ENCODE assay signal across 2 cellular contexts in genomic region chr15:62107561-62108110, GRCh38.
TF ChIP-seq lines count a peak whose summit lies in the region.

No MANE protein-coding gene starts in this region.

TF ChIP-seq in HepG2, 621 proteins besides CTCF, POLR2A, EP300 and RAD21:
- TF ChIP-seq ZMYM3 (CRISPR knock-in tag; IDR thresholded peaks at IDR 0.05) (no peak), ZNF644 (CRISPR knock-in tag; IDR thresholded peaks at IDR 0.05; ENCODE audit: low read depth) (no peak), HNF1A (IDR thresholded peaks at IDR 0.05; ENCODE audit: low read depth) (peak; percentile 43; the same call in 1 of the 2 replicates), HNF1A (CRISPR knock-in tag; IDR thresholded peaks at IDR 0.05; ENCODE audit: borderline replicate concordance) (no peak), ZMYM2 (CRISPR knock-in tag; IDR thresholded peaks at IDR 0.05) (no peak), SALL1 (CRISPR knock-in tag; IDR thresholded peaks at IDR 0.05) (no peak)
- TF ChIP-seq, protein P1, sequence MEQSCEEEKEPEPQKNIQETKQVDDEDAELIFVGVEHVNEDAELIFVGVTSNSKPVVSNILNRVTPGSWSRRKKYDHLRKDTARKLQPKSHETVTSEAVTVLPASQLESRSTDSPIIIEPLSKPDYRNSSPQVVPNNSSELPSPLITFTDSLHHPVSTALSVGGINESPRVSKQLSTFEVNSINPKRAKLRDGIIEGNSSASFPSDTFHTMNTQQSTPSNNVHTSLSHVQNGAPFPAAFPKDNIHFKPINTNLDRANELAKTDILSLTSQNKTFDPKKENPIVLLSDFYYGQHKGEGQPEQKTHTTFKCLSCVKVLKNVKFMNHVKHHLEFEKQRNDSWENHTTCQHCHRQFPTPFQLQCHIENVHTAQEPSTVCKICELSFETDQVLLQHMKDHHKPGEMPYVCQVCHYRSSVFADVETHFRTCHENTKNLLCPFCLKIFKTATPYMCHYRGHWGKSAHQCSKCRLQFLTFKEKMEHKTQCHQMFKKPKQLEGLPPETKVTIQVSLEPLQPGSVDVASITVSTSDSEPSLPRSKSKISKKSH (CRISPR knock-in tag; IDR thresholded peaks at IDR 0.05; ENCODE audit: borderline replicate concordance): no peak

TF ChIP-seq in WTC11, 78 proteins besides CTCF, POLR2A, EP300 and RAD21:
- TF ChIP-seq NR2C2 (CRISPR knock-in tag; IDR thresholded peaks at IDR 0.05) (no peak), TP53 (CRISPR knock-in tag; IDR thresholded peaks at IDR 0.05) (no peak), E2F4 (CRISPR knock-in tag; IDR thresholded peaks at IDR 0.05; ENCODE audit: borderline replicate concordance, low read depth) (no peak), OVOL2 (CRISPR knock-in tag; IDR thresholded peaks at IDR 0.05; ENCODE audit: borderline replicate concordance) (no peak), HMGA2 (CRISPR knock-in tag; IDR thresholded peaks at IDR 0.05) (no peak), FOXJ3 (CRISPR knock-in tag; IDR thresholded peaks at IDR 0.05; ENCODE audit: borderline replicate concordance) (no peak), AR (CRISPR knock-in tag; IDR thresholded peaks at IDR 0.05) (no peak), ZNF512 (CRISPR knock-in tag; IDR thresholded peaks at IDR 0.05; ENCODE audit: borderline replicate concordance) (no peak), SMAD4 (CRISPR knock-in tag; IDR thresholded peaks at IDR 0.05) (no peak), EMX1 (CRISPR knock-in tag; IDR thresholded peaks at IDR 0.05) (no peak), ZNF671 (CRISPR knock-in tag; IDR thresholded peaks at IDR 0.05) (no peak), ZNF263 (CRISPR knock-in tag; IDR thresholded peaks at IDR 0.05; ENCODE audit: low read depth) (no peak)
- TF ChIP-seq, protein P2, sequence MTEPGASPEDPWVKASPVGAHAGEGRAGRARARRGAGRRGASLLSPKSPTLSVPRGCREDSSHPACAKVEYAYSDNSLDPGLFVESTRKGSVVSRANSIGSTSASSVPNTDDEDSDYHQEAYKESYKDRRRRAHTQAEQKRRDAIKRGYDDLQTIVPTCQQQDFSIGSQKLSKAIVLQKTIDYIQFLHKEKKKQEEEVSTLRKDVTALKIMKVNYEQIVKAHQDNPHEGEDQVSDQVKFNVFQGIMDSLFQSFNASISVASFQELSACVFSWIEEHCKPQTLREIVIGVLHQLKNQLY (CRISPR knock-in tag; IDR thresholded peaks at IDR 0.05): no peak
- TF ChIP-seq, protein P3, sequence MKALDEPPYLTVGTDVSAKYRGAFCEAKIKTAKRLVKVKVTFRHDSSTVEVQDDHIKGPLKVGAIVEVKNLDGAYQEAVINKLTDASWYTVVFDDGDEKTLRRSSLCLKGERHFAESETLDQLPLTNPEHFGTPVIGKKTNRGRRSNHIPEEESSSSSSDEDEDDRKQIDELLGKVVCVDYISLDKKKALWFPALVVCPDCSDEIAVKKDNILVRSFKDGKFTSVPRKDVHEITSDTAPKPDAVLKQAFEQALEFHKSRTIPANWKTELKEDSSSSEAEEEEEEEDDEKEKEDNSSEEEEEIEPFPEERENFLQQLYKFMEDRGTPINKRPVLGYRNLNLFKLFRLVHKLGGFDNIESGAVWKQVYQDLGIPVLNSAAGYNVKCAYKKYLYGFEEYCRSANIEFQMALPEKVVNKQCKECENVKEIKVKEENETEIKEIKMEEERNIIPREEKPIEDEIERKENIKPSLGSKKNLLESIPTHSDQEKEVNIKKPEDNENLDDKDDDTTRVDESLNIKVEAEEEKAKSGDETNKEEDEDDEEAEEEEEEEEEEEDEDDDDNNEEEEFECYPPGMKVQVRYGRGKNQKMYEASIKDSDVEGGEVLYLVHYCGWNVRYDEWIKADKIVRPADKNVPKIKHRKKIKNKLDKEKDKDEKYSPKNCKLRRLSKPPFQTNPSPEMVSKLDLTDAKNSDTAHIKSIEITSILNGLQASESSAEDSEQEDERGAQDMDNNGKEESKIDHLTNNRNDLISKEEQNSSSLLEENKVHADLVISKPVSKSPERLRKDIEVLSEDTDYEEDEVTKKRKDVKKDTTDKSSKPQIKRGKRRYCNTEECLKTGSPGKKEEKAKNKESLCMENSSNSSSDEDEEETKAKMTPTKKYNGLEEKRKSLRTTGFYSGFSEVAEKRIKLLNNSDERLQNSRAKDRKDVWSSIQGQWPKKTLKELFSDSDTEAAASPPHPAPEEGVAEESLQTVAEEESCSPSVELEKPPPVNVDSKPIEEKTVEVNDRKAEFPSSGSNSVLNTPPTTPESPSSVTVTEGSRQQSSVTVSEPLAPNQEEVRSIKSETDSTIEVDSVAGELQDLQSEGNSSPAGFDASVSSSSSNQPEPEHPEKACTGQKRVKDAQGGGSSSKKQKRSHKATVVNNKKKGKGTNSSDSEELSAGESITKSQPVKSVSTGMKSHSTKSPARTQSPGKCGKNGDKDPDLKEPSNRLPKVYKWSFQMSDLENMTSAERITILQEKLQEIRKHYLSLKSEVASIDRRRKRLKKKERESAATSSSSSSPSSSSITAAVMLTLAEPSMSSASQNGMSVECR (CRISPR knock-in tag; IDR thresholded peaks at IDR 0.05; ENCODE audit: borderline replicate concordance): no peak
- TF ChIP-seq, protein P4, sequence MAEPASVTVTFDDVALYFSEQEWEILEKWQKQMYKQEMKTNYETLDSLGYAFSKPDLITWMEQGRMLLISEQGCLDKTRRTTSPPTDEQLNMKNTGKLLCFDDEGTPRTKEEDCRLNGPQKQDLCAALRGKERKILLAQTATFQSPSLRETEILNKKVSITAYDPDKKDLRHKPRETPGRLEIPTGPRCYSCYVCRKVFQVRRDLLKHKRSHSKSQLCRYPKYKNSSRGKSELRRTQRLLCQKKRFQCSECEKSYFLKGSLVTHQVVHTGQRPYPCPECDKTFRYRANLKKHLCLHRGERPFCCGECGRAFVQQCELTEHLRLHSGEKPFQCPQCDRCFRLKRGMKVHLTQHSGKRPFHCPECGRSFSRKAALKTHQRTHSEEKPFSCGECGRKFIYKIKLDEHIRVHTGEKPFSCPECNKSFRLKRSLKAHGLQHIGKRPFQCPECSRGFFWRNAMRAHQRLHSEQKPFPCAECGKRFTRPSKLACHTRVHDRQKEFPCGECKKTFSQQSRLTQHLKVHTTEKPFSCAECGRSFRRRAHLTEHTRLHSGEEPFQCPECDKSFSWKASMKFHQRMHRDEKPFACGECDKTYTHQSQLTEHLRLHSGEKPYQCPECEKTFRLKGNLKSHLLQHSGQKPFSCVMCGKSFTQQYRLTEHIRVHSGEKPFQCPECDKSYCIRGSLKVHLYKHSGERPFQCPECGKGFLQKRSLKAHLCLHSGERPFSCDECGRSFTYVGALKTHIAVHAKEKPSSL (CRISPR knock-in tag; conservative IDR thresholded peaks at IDR 0.05): no peak
TF ChIP-seq in WTC11: peak in this region for 0.
